In genomic region chr11:1402776-1403620, GRCh38 we compare ENCODE assay signal across 14 cellular contexts.
"Had no signal": no experiment of that assay in that cellular context is flagged by ENCODE, and none has a peak within 500 bp of the region (broad histone marks: within the 10 kb centered on the region; RNA-seq: fewer than 3 reads in every experiment).

No MANE protein-coding gene starts in this region.

- H3K4me1 ChIP-seq: gastrocnemius medialis had no signal

- H3K27me3 Mint-ChIP-seq: activated naive CD8-positive, alpha-beta T cell treated with anti-CD3 and anti-CD28 coated beads, Interleukin-2, amount 10 ng/mL, durations not matched to agents 7 days and 5 days had no signal

- H3K36me3 Mint-ChIP-seq: activated naive CD8-positive, alpha-beta T cell treated with anti-CD3 and anti-CD28 coated beads, Interleukin-2, amount 10 ng/mL, durations not matched to agents 7 days and 5 days; stimulated activated memory B cell treated with anti-CD40 and anti-IgM and Interleukin-4, amounts not matched to agents 10 μg/mL and 1 μg/mL and 100 μg/mL, for 72 hours had no signal

- H3K27ac ChIP-seq: gastrocnemius medialis, heart right ventricle, parathyroid adenoma had no signal

- H3K27ac Mint-ChIP-seq: activated naive CD8-positive, alpha-beta T cell treated with anti-CD3 and anti-CD28 coated beads, Interleukin-2, amount 10 ng/mL, durations not matched to agents 7 days and 5 days; activated T-helper 1 cell treated with anti-CD3 and anti-CD28 coated beads, Interleukin-12 subunit alpha, Interleukin-12 subunit beta, Interleukin-2, Interleukin-4 antibody, amounts not matched to agents 30 ng/mL and 10 ng/mL and 1 ng/mL, durations not matched to agents 14 hours and 24 hours and 36 hours; effector memory CD8-positive, alpha-beta T cell; stimulated activated memory B cell treated with anti-CD40 and anti-IgM and Interleukin-4, amounts not matched to agents 10 μg/mL and 1 μg/mL and 100 μg/mL, for 72 hours; T-helper 2 cell treated with Interferon-gamma antibody and Interleukin-4, amounts not matched to agents 5 μg/mL and 100 μg/mL, for 36 hours had no signal

- DNase-seq: activated CD4-positive, alpha-beta T cell treated with anti-CD3 and anti-CD28 coated beads, Interleukin-2, amount 50 U/mL, for 1 hour; activated naive CD4-positive, alpha-beta T cell; activated naive CD8-positive, alpha-beta T cell treated with anti-CD3 and anti-CD28 coated beads, Interleukin-2, amount 10 ng/mL, durations not matched to agents 7 days and 5 days; cerebellar nuclear complex; effector memory CD8-positive, alpha-beta T cell; gastrocnemius medialis; left colon; stimulated activated CD4-positive, alpha-beta T cell treated with anti-CD3 and anti-CD28 coated beads, Interleukin-2, amount 100 ng/mL, for 48 hours had no signal

- H3K9me3 Mint-ChIP-seq: activated naive CD8-positive, alpha-beta T cell treated with anti-CD3 and anti-CD28 coated beads, Interleukin-2, amount 10 ng/mL, durations not matched to agents 7 days and 5 days; activated T-helper 1 cell treated with anti-CD3 and anti-CD28 coated beads, Interleukin-12 subunit alpha, Interleukin-12 subunit beta, Interleukin-2, Interleukin-4 antibody, amounts not matched to agents 30 ng/mL and 10 ng/mL and 1 ng/mL, durations not matched to agents 14 hours and 24 hours and 36 hours; effector memory CD8-positive, alpha-beta T cell; stimulated activated memory B cell treated with anti-CD40 and anti-IgM and Interleukin-4, amounts not matched to agents 10 μg/mL and 1 μg/mL and 100 μg/mL, for 72 hours; T-helper 2 cell treated with Interferon-gamma antibody and Interleukin-4, amounts not matched to agents 5 μg/mL and 100 μg/mL, for 36 hours had no signal

- H3K4me3 ChIP-seq: gastrocnemius medialis, heart right ventricle had no signal

- H3K4me3 Mint-ChIP-seq: activated naive CD8-positive, alpha-beta T cell treated with anti-CD3 and anti-CD28 coated beads, Interleukin-2, amount 10 ng/mL, durations not matched to agents 7 days and 5 days; activated T-helper 1 cell treated with anti-CD3 and anti-CD28 coated beads, Interleukin-12 subunit alpha, Interleukin-12 subunit beta, Interleukin-2, Interleukin-4 antibody, amounts not matched to agents 30 ng/mL and 10 ng/mL and 1 ng/mL, durations not matched to agents 14 hours and 24 hours and 36 hours; effector memory CD8-positive, alpha-beta T cell; stimulated activated memory B cell treated with anti-CD40 and anti-IgM and Interleukin-4, amounts not matched to agents 10 μg/mL and 1 μg/mL and 100 μg/mL, for 72 hours; T-helper 2 cell treated with Interferon-gamma antibody and Interleukin-4, amounts not matched to agents 5 μg/mL and 100 μg/mL, for 36 hours had no signal

- ATAC-seq: activated CD4-positive, CD25-positive, alpha-beta regulatory T cell treated with anti-CD3 and anti-CD28 coated beads, Interleukin-2, amount 50 U/mL, for 24 hours; effector memory CD8-positive, alpha-beta T cell; gastrocnemius medialis; stimulated activated memory B cell treated with anti-CD40 and anti-IgM and Interleukin-4, amounts not matched to agents 10 μg/mL and 1 μg/mL and 100 μg/mL, for 72 hours had no signal

- H3K36me3 ChIP-seq: gastrocnemius medialis, heart right ventricle had no signal

- H3K4me1 Mint-ChIP-seq: activated naive CD8-positive, alpha-beta T cell treated with anti-CD3 and anti-CD28 coated beads, Interleukin-2, amount 10 ng/mL, durations not matched to agents 7 days and 5 days; stimulated activated memory B cell treated with anti-CD40 and anti-IgM and Interleukin-4, amounts not matched to agents 10 μg/mL and 1 μg/mL and 100 μg/mL, for 72 hours had no signal

- H3K9me3 ChIP-seq: gastrocnemius medialis, heart right ventricle had no signal

- H3K9ac ChIP-seq: parathyroid adenoma had no signal
